Comparison of ENCODE assay signal across 8 cellular contexts in genomic region chr3:50352762-50353161, GRCh38. TPM values are rescaled to one million over a fixed set of nuclear protein-coding genes. Genes with fewer than 3 reads are reported as not detected.
DNase-seq lines count a peak whose midpoint lies in the region; ATAC-seq and TF ChIP-seq lines count a peak whose summit lies in the region.
"Had no signal": no experiment of that assay in that cellular context is flagged by ENCODE, and none has a peak within 500 bp of the region (broad histone marks: within the 10 kb centered on the region; RNA-seq: fewer than 3 reads in every experiment).

No MANE protein-coding gene starts in this region.

- H3K36me3 Mint-ChIP-seq in Calu3 (ENCODE audit: insufficient read depth, unreplicated experiment) = peaks cover 24% of the 10 kb centered on the region

- no peaks in the 10 kb centered on the region for H4K20me1 ChIP-seq in HCT116 (ENCODE audit: insufficient read depth)

- no peaks in the 10 kb centered on the region for H3K9me2 ChIP-seq in HCT116 (ENCODE audit: insufficient read depth)

- no peak overlapping the region for H3K4me3 Mint-ChIP-seq in Calu3 (ENCODE audit: low read depth, unreplicated experiment)

- H3K9me3 Mint-ChIP-seq in Calu3 (ENCODE audit: low read depth, unreplicated experiment) = no peaks in the 10 kb centered on the region
- H3K9me3 Mint-ChIP-seq: activated naive CD8-positive, alpha-beta T cell treated with anti-CD3 and anti-CD28 coated beads, Interleukin-2, amount 10 ng/mL, durations not matched to agents 7 days and 5 days had no signal

- H3K27me3 Mint-ChIP-seq in Calu3 (ENCODE audit: unreplicated experiment) = no peaks in the 10 kb centered on the region
- H3K27me3 Mint-ChIP-seq: activated naive CD8-positive, alpha-beta T cell treated with anti-CD3 and anti-CD28 coated beads, Interleukin-2, amount 10 ng/mL, durations not matched to agents 7 days and 5 days had no signal

- no peaks in the 10 kb centered on the region for H3K9me3 ChIP-seq in HCT116 (ENCODE audit: control insufficient read depth in 1 of 2, insufficient read depth in 1 of 2, low read depth in 1 of 2, low read length in 2 of 2)
- no peaks in the 10 kb centered on the region for H3K9me3 ChIP-seq in WERI-Rb-1 (ENCODE audit: severe bottlenecking)

- intact Hi-C loops in HCT116 (cut with micrococcal nuclease) = loop anchor here (10.0 kb wide), 1 partner anchor 1032 kb away; the partner anchor contains the start of gene MANF
- intact Hi-C loops in Calu3 (cut with micrococcal nuclease; ENCODE audit: unreplicated experiment) = no loop called here

- BruUV-seq in HCT116 (replicated peaks; lab: Mats Ljungman, UMichigan) (no TSS peak), Calu3 (replicated peaks; lab: Mats Ljungman, UMichigan) (no TSS peak)

- DNase-seq in COLO668 (lab: John Stamatoyannopoulos, UW; ENCODE audit: unreplicated experiment) (peak; percentile 8), HCT116 (ENCODE audit: low read depth, low spot score) (no peak), WERI-Rb-1 (no peak), kidney glomerular epithelial cell (lab: John Stamatoyannopoulos, UW) (peak; percentile 51), Calu3 (no peak)
- DNase-seq: activated naive CD8-positive, alpha-beta T cell treated with anti-CD3 and anti-CD28 coated beads, Interleukin-2, amount 10 ng/mL, durations not matched to agents 7 days and 5 days had no signal

- CTCF ChIA-PET in HCT116 (lab: Charles Lee) (interaction anchor here (1.0 to 2.0 kb wide), 5 partner anchors 13 to 190 kb away, joined by 3 to 8 read pairs (median 3); no protein-coding TSS in a partner anchor), Calu3 (lab: Charles Lee) (interaction anchor here (0.7 to 1.6 kb wide), 4 partner anchors 11 to 124 kb away, joined by 3 to 5 read pairs (median 4); no protein-coding TSS in a partner anchor)

- H3K9ac ChIP-seq in HCT116 (ENCODE audit: low read length) = no peak overlapping the region

- no peak for TF ChIP-seq POLR2A in HCT116 (IDR thresholded peaks at IDR 0.05; ENCODE audit: borderline replicate concordance, extremely low read depth, insufficient read depth, insufficient read length)

- POLR2A ChIA-PET in HCT116 (lab: Charles Lee) = no interaction called here

- no peak for TF ChIP-seq RAD21 in HCT116 (IDR thresholded peaks at IDR 0.05; ENCODE audit: low read depth)

- H3K27ac ChIP-seq in HCT116 (ENCODE audit: low read depth, low read length) (no peak overlapping the region; the same call in 1 of the 2 replicates), WERI-Rb-1 (no peak overlapping the region)

- H3K27ac Mint-ChIP-seq in Calu3 (ENCODE audit: unreplicated experiment) = no peak overlapping the region
- H3K27ac Mint-ChIP-seq: activated naive CD8-positive, alpha-beta T cell treated with anti-CD3 and anti-CD28 coated beads, Interleukin-2, amount 10 ng/mL, durations not matched to agents 7 days and 5 days had no signal

- ATAC-seq in HCT116 = no peak
- ATAC-seq in GM18519 (IDR thresholded peaks at IDR 0.05; ENCODE audit: low FRiP score, unreplicated experiment) = no peak
- no peak for ATAC-seq in HG03571 (IDR thresholded peaks at IDR 0.05; ENCODE audit: unreplicated experiment)

- H3K27me3 ChIP-seq in HCT116 (ENCODE audit: insufficient read depth, low read length) = no peaks in the 10 kb centered on the region
- H3K27me3 ChIP-seq in WERI-Rb-1 (ENCODE audit: insufficient read depth, low read depth, severe bottlenecking) = no peaks in the 10 kb centered on the region

- H3K79me2 ChIP-seq in HCT116 (ENCODE audit: insufficient read depth, low read length) = peaks cover 47% of the 10 kb centered on the region

- RAD21 ChIA-PET in HCT116 (lab: Charles Lee; ENCODE audit: low non-redundant PET in 1 of 2, low total read pairs in 2 of 2, uncharacterized antibody in 2 of 2, unreplicated experiment in 2 of 2) = no interaction called here

- peaks cover 12 to 37% of the 10 kb centered on the region in 2 experiments; a peak in 3 of 4 replicates for H3K36me3 ChIP-seq in HCT116 (ENCODE audit: control insufficient read depth in 1 of 2, insufficient read depth in 2 of 2, low read length in 2 of 2)
- peaks cover 66% of the 10 kb centered on the region for H3K36me3 ChIP-seq in WERI-Rb-1

- no peak overlapping the region for H3K4me3 ChIP-seq in HCT116 (replicated peaks in 1 of 2; ENCODE audit: low read depth in 1 of 2, low read length in 2 of 2)
- H3K4me3 ChIP-seq in WERI-Rb-1 (ENCODE audit: low read depth, low read length) = no peak overlapping the region

- H2AFZ ChIP-seq in HCT116 (ENCODE audit: low read depth, low read length, poor library complexity, severe bottlenecking) = no peak overlapping the region

- peaks cover 7 to 37% of the 10 kb centered on the region in 2 experiments; a peak in 3 of 4 replicates for H3K4me1 ChIP-seq in HCT116 (ENCODE audit: control insufficient read depth in 1 of 2, insufficient read depth in 2 of 2, low read length in 2 of 2)

- peak in 2 of 3 experiments; percentile 37 to 53; a peak in 3 of 6 replicates for TF ChIP-seq CTCF in HCT116 (IDR thresholded peaks at IDR 0.05 in 2 of 3, conservative IDR thresholded peaks at IDR 0.05 in 1 of 3; ENCODE audit: borderline replicate concordance in 1 of 3, insufficient read depth in 1 of 3, low read depth in 2 of 3, low read length in 2 of 3)
- peak; percentile 32; the same call in 1 of the 2 replicates for TF ChIP-seq CTCF in WERI-Rb-1 (IDR thresholded peaks at IDR 0.05; ENCODE audit: low read depth, low read length)
- no peak for TF ChIP-seq CTCF in Calu3 (IDR thresholded peaks at IDR 0.05; ENCODE audit: unreplicated experiment)

- H3K4me2 ChIP-seq in HCT116 (ENCODE audit: low read length) = no peak overlapping the region

- peaks cover 10% of the 10 kb centered on the region for H3K4me1 Mint-ChIP-seq in Calu3 (ENCODE audit: low read depth, unreplicated experiment)

TF ChIP-seq in HCT116, 20 proteins besides CTCF, POLR2A, EP300 and RAD21 (continues in another document):
- TF ChIP-seq EZH2 (IDR thresholded peaks at IDR 0.05) (no peak), SIN3A (IDR thresholded peaks at IDR 0.05; ENCODE audit: low read depth) (no peak), ZFX (IDR thresholded peaks at IDR 0.05) (no peak), ZNF274 (IDR thresholded peaks at IDR 0.05; ENCODE audit: low read depth, low read length) (no peak), YY1 (IDR thresholded peaks at IDR 0.05; ENCODE audit: extremely low read depth, insufficient replicate concordance, low read depth, low read length) (no peak), ELF1 (IDR thresholded peaks at IDR 0.05; ENCODE audit: borderline replicate concordance, low read depth) (no peak), SP1 (IDR thresholded peaks at IDR 0.05; ENCODE audit: low read depth) (no peak), CEBPB (IDR thresholded peaks at IDR 0.05; ENCODE audit: low read depth) (no peak)
- TF ChIP-seq, protein P1, sequence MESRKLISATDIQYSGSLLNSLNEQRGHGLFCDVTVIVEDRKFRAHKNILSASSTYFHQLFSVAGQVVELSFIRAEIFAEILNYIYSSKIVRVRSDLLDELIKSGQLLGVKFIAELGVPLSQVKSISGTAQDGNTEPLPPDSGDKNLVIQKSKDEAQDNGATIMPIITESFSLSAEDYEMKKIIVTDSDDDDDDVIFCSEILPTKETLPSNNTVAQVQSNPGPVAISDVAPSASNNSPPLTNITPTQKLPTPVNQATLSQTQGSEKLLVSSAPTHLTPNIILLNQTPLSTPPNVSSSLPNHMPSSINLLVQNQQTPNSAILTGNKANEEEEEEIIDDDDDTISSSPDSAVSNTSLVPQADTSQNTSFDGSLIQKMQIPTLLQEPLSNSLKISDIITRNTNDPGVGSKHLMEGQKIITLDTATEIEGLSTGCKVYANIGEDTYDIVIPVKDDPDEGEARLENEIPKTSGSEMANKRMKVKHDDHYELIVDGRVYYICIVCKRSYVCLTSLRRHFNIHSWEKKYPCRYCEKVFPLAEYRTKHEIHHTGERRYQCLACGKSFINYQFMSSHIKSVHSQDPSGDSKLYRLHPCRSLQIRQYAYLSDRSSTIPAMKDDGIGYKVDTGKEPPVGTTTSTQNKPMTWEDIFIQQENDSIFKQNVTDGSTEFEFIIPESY (IDR thresholded peaks at IDR 0.05; ENCODE audit: extremely low read depth, insufficient replicate concordance, low read length) = no peak
- TF ChIP-seq, protein P2, sequence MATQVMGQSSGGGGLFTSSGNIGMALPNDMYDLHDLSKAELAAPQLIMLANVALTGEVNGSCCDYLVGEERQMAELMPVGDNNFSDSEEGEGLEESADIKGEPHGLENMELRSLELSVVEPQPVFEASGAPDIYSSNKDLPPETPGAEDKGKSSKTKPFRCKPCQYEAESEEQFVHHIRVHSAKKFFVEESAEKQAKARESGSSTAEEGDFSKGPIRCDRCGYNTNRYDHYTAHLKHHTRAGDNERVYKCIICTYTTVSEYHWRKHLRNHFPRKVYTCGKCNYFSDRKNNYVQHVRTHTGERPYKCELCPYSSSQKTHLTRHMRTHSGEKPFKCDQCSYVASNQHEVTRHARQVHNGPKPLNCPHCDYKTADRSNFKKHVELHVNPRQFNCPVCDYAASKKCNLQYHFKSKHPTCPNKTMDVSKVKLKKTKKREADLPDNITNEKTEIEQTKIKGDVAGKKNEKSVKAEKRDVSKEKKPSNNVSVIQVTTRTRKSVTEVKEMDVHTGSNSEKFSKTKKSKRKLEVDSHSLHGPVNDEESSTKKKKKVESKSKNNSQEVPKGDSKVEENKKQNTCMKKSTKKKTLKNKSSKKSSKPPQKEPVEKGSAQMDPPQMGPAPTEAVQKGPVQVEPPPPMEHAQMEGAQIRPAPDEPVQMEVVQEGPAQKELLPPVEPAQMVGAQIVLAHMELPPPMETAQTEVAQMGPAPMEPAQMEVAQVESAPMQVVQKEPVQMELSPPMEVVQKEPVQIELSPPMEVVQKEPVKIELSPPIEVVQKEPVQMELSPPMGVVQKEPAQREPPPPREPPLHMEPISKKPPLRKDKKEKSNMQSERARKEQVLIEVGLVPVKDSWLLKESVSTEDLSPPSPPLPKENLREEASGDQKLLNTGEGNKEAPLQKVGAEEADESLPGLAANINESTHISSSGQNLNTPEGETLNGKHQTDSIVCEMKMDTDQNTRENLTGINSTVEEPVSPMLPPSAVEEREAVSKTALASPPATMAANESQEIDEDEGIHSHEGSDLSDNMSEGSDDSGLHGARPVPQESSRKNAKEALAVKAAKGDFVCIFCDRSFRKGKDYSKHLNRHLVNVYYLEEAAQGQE (IDR thresholded peaks at IDR 0.05; ENCODE audit: low read depth) = no peak

RNA-seq across cellular contexts. Expression of gene CYB561D2, which starts 2.1 kb away (rescaled TPM):
- total RNA-seq in HCT116 (2021; ENCODE audit: unreplicated experiment) (9.5 TPM), Calu3 (2022) (19.4 and 19.7 TPM in 2 replicates)
- polyA plus RNA-seq in HCT116 (2012) = 10.8 and 11.9 TPM in 2 replicates

RNA-seq across cellular contexts. Expression of gene NPRL2, which starts 2.2 kb away (rescaled TPM):
- 35.4 TPM for total RNA-seq in HCT116 (2021; ENCODE audit: unreplicated experiment)
- 52.6 and 52.8 TPM in 2 replicates for polyA plus RNA-seq in HCT116 (2012)
- 21.0 and 21.8 TPM in 2 replicates for total RNA-seq in Calu3 (2022)

RNA-seq across cellular contexts. Expression of gene TMEM115, which starts 6.6 kb away (rescaled TPM):
- total RNA-seq in HCT116 (2021; ENCODE audit: unreplicated experiment) (24.6 TPM), Calu3 (2022) (29.3 and 29.4 TPM in 2 replicates)
- 22.4 and 22.5 TPM in 2 replicates for polyA plus RNA-seq in HCT116 (2012)

RNA-seq across cellular contexts. Expression of gene ZMYND10, which starts 7.2 kb away (rescaled TPM):
- total RNA-seq in HCT116 (2021; ENCODE audit: unreplicated experiment) (3.3 TPM), Calu3 (2022) (0.44 and 0.71 TPM in 2 replicates)
- polyA plus RNA-seq in HCT116 (2012) = 1.2 and 1.5 TPM in 2 replicates

RNA-seq across cellular contexts. Expression of gene RASSF1, which starts 12.1 kb away (rescaled TPM):
- 29.6 TPM for total RNA-seq in HCT116 (2021; ENCODE audit: unreplicated experiment)
- polyA plus RNA-seq in HCT116 (2012) = 32.1 and 38.6 TPM in 2 replicates
- total RNA-seq in Calu3 (2022) = 14.7 and 16.8 TPM in 2 replicates

Comparison
In these comparisons a context has a peak if more than half of its experiments do, and no peak if none do; other contexts are left out.
1. DNase-seq: peak in COLO668 (single experiment) and kidney glomerular epithelial cell (single experiment); none in HCT116 (single experiment), WERI-Rb-1 (single experiment) and Calu3 (single experiment).